Comparison of ENCODE assay signal across 18 cellular contexts in the genomic region with DNA sequence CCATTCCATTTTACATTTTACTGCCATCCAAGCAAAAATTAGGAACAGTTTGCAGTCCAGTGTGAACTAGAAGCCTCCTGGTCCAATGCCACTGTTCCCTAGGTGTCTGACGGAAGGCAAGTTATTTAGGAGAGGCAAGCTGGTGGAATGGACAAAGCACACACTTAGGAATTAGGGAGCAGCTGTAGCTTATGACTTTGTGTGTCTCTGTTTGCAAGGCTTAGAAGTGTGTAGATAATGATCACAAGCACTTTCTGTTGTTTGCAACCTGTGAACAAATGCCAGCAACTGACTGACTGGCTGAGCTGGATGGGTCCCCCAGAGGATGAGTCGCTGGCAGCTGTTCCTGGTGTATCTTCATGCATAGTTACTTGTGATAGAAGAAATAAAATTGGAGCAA.
"Had no signal": no experiment of that assay in that cellular context is flagged by ENCODE, and none has a peak within 500 bp of the region (broad histone marks: within the 10 kb centered on the region; RNA-seq: fewer than 3 reads in every experiment).

No MANE protein-coding gene starts in this region.

- FAIRE-seq: islet of Langerhans had no signal

- H3K36me3 ChIP-seq: heart left ventricle, neutrophil, tibial nerve had no signal

- H3K9me3 ChIP-seq: heart left ventricle, neutrophil, testis, tibial nerve had no signal

- H3K4me1 ChIP-seq: heart left ventricle, testis, tibial nerve had no signal

- H3K4me3 ChIP-seq: dorsolateral prefrontal cortex, heart left ventricle, skin epidermis, testis, tibial nerve had no signal

- H3K27ac ChIP-seq: dorsolateral prefrontal cortex, heart left ventricle, neutrophil, skin epidermis, testis, tibial nerve had no signal

- H3K27me3 ChIP-seq: dorsolateral prefrontal cortex, heart left ventricle, neutrophil, testis, tibial nerve had no signal

- DNase-seq: cortex of kidney; dorsolateral prefrontal cortex; effector CD8-positive, alpha-beta T cell; foreskin melanocyte; heart left ventricle; mammary epithelial cell; naive thymus-derived CD8-positive, alpha-beta T cell; stimulated activated CD4-positive, alpha-beta T cell treated with anti-CD3 and anti-CD28 coated beads, Interleukin-2, amount 100 ng/mL, for 24 hours; stimulated activated CD4-positive, alpha-beta T cell treated with anti-CD3 and anti-CD28 coated beads, Interleukin-4, amount 100 ng/mL, for 4 hours; stimulated activated naive B cell treated with anti-CD40 and anti-IgM and Interleukin-4, amounts not matched to agents 10 μg/mL and 1 μg/mL and 100 μg/mL, for 72 hours; stimulated activated naive CD8-positive, alpha-beta T cell treated with anti-CD3 and anti-CD28 coated beads, Interleukin-15, amount 100 ng/mL, for 72 hours; testis had no signal

- ATAC-seq: heart left ventricle; left lobe of liver; naive thymus-derived CD8-positive, alpha-beta T cell; sciatic nerve; stimulated activated naive B cell treated with anti-CD40 and anti-IgM and Interleukin-4, amounts not matched to agents 10 μg/mL and 1 μg/mL and 100 μg/mL, for 72 hours; stimulated activated naive CD8-positive, alpha-beta T cell treated with anti-CD3 and anti-CD28 coated beads, Interleukin-15, amount 100 ng/mL, for 72 hours had no signal
